27 cellular contexts compared by ENCODE assay signal in genomic region chr4:16550488-16550980, GRCh38.
"Had no signal": no experiment of that assay in that cellular context is flagged by ENCODE, and none has a peak within 500 bp of the region (broad histone marks: within the 10 kb centered on the region; RNA-seq: fewer than 3 reads in every experiment).

No MANE protein-coding gene starts in this region.

- H3K36me3 ChIP-seq: stomach, suprapubic skin, thoracic aorta, thyroid gland, tibial artery, tibial nerve, transverse colon, upper lobe of left lung, upper lobe of right lung, uterus, vagina had no signal

- H3K27ac ChIP-seq: stomach, suprapubic skin, testis, thoracic aorta, thyroid gland, tibial artery, tibial nerve, transverse colon, upper lobe of left lung, upper lobe of right lung, uterus, vagina had no signal

- FAIRE-seq: urothelium cell line had no signal

- DNase-seq: stimulated activated CD4-positive, alpha-beta T cell treated with anti-CD3 and anti-CD28 coated beads, Interleukin-2, amount 100 ng/mL, for 48 hours; stimulated activated CD4-positive, alpha-beta T cell treated with anti-CD3 and anti-CD28 coated beads, Interleukin-4, amount 100 ng/mL, for 1 hour; stimulated activated CD4-positive, alpha-beta T cell treated with anti-CD3 and anti-CD28 coated beads, Interleukin-4, amount 100 ng/mL, for 24 hours; stimulated activated CD4-positive, alpha-beta T cell treated with anti-CD3 and anti-CD28 coated beads, Interleukin-4, amount 100 ng/mL, for 4 hours; stimulated activated CD8-positive, alpha-beta memory T cell treated with anti-CD3 and anti-CD28 coated beads, Interleukin-4, amount 100 ng/mL, for 48 hours; stimulated activated naive B cell treated with anti-CD40 and anti-IgM and Interleukin-4, amounts not matched to agents 10 μg/mL and 1 μg/mL and 100 μg/mL, for 72 hours; stimulated activated naive CD4-positive, alpha-beta T cell; stimulated activated naive CD4-positive, alpha-beta T cell treated with Interleukin-2 at 50 U/mL for 16 hours; stimulated activated naive CD8-positive, alpha-beta T cell treated with anti-CD3 and anti-CD28 coated beads, Interleukin-15, amount 100 ng/mL, for 72 hours; stimulated activated naive CD8-positive, alpha-beta T cell treated with anti-CD3 and anti-CD28 coated beads, Interleukin-15, Interleukin-2, amounts not matched to agents 100 U/mL and 50 U/mL, for 24 hours; stomach; substantia nigra; testis; thyroid gland; tibial artery; transverse colon; trophoblast cell; upper lobe of left lung; upper lobe of right lung; uterus had no signal

- H3K9me3 ChIP-seq: stomach, suprapubic skin, testis, thoracic aorta, thyroid gland, tibial artery, tibial nerve, transverse colon, upper lobe of left lung, upper lobe of right lung, uterus, vagina had no signal

- H3K27me3 ChIP-seq: stomach, suprapubic skin, testis, thyroid gland, tibial artery, tibial nerve, transverse colon, upper lobe of left lung, upper lobe of right lung, uterus, vagina had no signal

- H3K4me1 ChIP-seq: stomach, suprapubic skin, testis, tibial artery, tibial nerve, transverse colon, upper lobe of left lung, upper lobe of right lung, uterus, vagina had no signal

- H3K4me3 ChIP-seq: stomach, suprapubic skin, testis, thoracic aorta, thyroid gland, tibial artery, tibial nerve, transverse colon, upper lobe of left lung, upper lobe of right lung, uterus, vagina had no signal

- ATAC-seq: stimulated activated effector memory CD8-positive, alpha-beta T cell treated with anti-CD3 and anti-CD28 coated beads, Interleukin-12 subunit alpha, Interleukin-12 subunit beta, amount 100 ng/mL, for 72 hours; stimulated activated memory B cell treated with anti-CD40 and anti-IgM and Interleukin-4, amounts not matched to agents 10 μg/mL and 1 μg/mL and 100 μg/mL, for 72 hours; stimulated activated naive B cell treated with anti-CD40 and anti-IgM and Interleukin-4, amounts not matched to agents 10 μg/mL and 1 μg/mL and 100 μg/mL, for 72 hours; stimulated activated naive CD8-positive, alpha-beta T cell treated with anti-CD3 and anti-CD28 coated beads, Interleukin-15, amount 100 ng/mL, for 72 hours; stimulated activated naive CD8-positive, alpha-beta T cell treated with anti-CD3 and anti-CD28 coated beads, Interleukin-15, Interleukin-2, amounts not matched to agents 100 U/mL and 50 U/mL, for 24 hours; upper lobe of right lung had no signal
